Comparison of ENCODE assay signal across 21 cellular contexts in the genomic region with DNA sequence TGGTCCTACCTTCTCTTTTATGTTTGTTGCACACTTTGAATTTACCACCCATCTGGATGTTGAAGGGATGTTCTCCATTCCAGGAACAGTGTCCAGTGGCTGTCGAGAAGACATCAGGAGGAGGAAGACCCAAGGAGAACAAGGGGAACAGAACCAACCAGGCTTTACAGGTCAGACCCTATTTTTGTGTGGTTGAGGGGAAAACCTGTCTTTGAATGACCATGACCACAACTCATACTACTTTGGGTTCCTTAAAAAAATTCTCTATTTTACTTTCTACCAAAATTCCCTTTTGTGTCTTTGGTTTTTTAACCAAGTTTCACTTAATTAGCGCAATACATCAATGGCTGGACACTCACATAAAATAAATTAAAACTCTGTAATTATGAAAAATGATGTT.
DNase-seq lines count a peak whose midpoint lies in the region; ATAC-seq, FAIRE-seq and TF ChIP-seq lines count a peak whose summit lies in the region.
"Had no signal": no experiment of that assay in that cellular context is flagged by ENCODE, and none has a peak within 500 bp of the region (broad histone marks: within the 10 kb centered on the region; RNA-seq: fewer than 3 reads in every experiment).

No MANE protein-coding gene starts in this region.

- H3K9me3 Mint-ChIP-seq in stimulated activated naive B cell treated with anti-CD40 and anti-IgM and Interleukin-4, amounts not matched to agents 10 μg/mL and 1 μg/mL and 100 μg/mL, for 72 hours, result peaks cover 0 to 5% of the 10 kb centered on the region in 2 donors
- H3K9me3 Mint-ChIP-seq in activated CD4-positive, alpha-beta T cell treated with anti-CD3 and anti-CD28 coated beads for 36 hours (ENCODE audit: low read depth), result no peaks in the 10 kb centered on the region
- H3K9me3 Mint-ChIP-seq: CD14-positive monocyte, GM23338, IgD-negative memory B cell had no signal

- H3K4me1 Mint-ChIP-seq in stimulated activated naive B cell treated with anti-CD40 and anti-IgM and Interleukin-4, amounts not matched to agents 10 μg/mL and 1 μg/mL and 100 μg/mL, for 72 hours, result peaks cover 47 to 73% of the 10 kb centered on the region in 2 donors
- peaks cover 6% of the 10 kb centered on the region for H3K4me1 Mint-ChIP-seq in activated CD4-positive, alpha-beta T cell treated with anti-CD3 and anti-CD28 coated beads for 36 hours

- no peak for TF ChIP-seq RAD21 in GM12878 (IDR thresholded peaks at IDR 0.05; ENCODE audit: insufficient read depth, low read depth, low read length)

- H3K4me2 ChIP-seq in GM12878 (ENCODE audit: control insufficient read depth, insufficient read depth), result peak overlapping the region; percentile 47
- H3K4me2 ChIP-seq: BLaER1, GM23338 had no signal

- no peak for TF ChIP-seq CTCF in GM12878 (IDR thresholded peaks at IDR 0.05 in 2 of 3, conservative IDR thresholded peaks at IDR 0.05 in 1 of 3; ENCODE audit: control insufficient read depth in 2 of 3, extremely low read depth in 1 of 3, insufficient read depth in 1 of 3, low read depth in 3 of 3, low read length in 3 of 3)

- no peaks in the 10 kb centered on the region; the same call in 2 of the 3 replicates for H3K9me3 ChIP-seq in GM12878 (replicated peaks; ENCODE audit: control insufficient read depth, insufficient read depth, low read length)
- H3K9me3 ChIP-seq: BLaER1 had no signal

- SMC1A ChIA-PET in GM12878 (lab: Charles Lee; ENCODE audit: uncharacterized antibody, unreplicated experiment), result interaction anchor here (0.8 to 8.2 kb wide), 4 partner anchors 12 to 177 kb away, joined by 3 to 85 read pairs (median 12); no protein-coding TSS in a partner anchor

- RAD21 ChIA-PET in GM12878 (lab: Charles Lee; ENCODE audit: unreplicated experiment), result no interaction called here

- intact Hi-C loops in GM12878 (cut with micrococcal nuclease; ENCODE audit: unreplicated experiment), result loop anchor here (2.0 kb wide), 1 partner anchor 82 kb away; no protein-coding TSS in a partner anchor
- intact Hi-C loops in activated CD4-positive, alpha-beta T cell treated with anti-CD3 and anti-CD28 coated beads for 36 hours (cut with DNase I, micrococcal nuclease), result no loop called here

- no peaks in the 10 kb centered on the region for H4K20me1 ChIP-seq in GM12878 (ENCODE audit: control insufficient read depth, insufficient read depth)
- H4K20me1 ChIP-seq: BLaER1 had no signal

- no peaks in the 10 kb centered on the region for H3K79me2 ChIP-seq in GM12878 (ENCODE audit: control insufficient read depth, insufficient read depth, low read length)

- H3K27me3 ChIP-seq in GM12878 (replicated peaks in 1 of 2; ENCODE audit: control insufficient read depth in 2 of 2, insufficient read depth in 2 of 2, low read length in 1 of 2), result no peaks in the 10 kb centered on the region
- H3K27me3 ChIP-seq: BLaER1 had no signal

- H3K27me3 Mint-ChIP-seq in stimulated activated naive B cell treated with anti-CD40 and anti-IgM and Interleukin-4, amounts not matched to agents 10 μg/mL and 1 μg/mL and 100 μg/mL, for 72 hours, result no peaks in the 10 kb centered on the region
- H3K27me3 Mint-ChIP-seq in activated CD4-positive, alpha-beta T cell treated with anti-CD3 and anti-CD28 coated beads for 36 hours, result no peaks in the 10 kb centered on the region
- H3K27me3 Mint-ChIP-seq: CD4-positive, alpha-beta memory T cell had no signal

- peaks cover 0 to 20% of the 10 kb centered on the region in 2 experiments; a peak in 3 of 4 replicates for H3K36me3 ChIP-seq in GM12878 (ENCODE audit: control insufficient read depth in 2 of 2, insufficient read depth in 2 of 2, low read length in 1 of 2)
- H3K36me3 ChIP-seq: BLaER1 had no signal

- POLR2A ChIA-PET in GM12878 (lab: Charles Lee), result interaction anchor here (1.0 to 2.4 kb wide), 3 partner anchors 18 to 60 kb away, joined by 3 to 9 read pairs (median 8); no protein-coding TSS in a partner anchor
- POLR2A ChIA-PET in activated CD4-positive, alpha-beta T cell treated with anti-CD3 and anti-CD28 coated beads for 36 hours (lab: Charles Lee), result no interaction called here

- H3K36me3 Mint-ChIP-seq in stimulated activated naive B cell treated with anti-CD40 and anti-IgM and Interleukin-4, amounts not matched to agents 10 μg/mL and 1 μg/mL and 100 μg/mL, for 72 hours, result peaks cover 74 to 90% of the 10 kb centered on the region in 2 donors
- peaks cover 10% of the 10 kb centered on the region for H3K36me3 Mint-ChIP-seq in activated CD4-positive, alpha-beta T cell treated with anti-CD3 and anti-CD28 coated beads for 36 hours (ENCODE audit: low read depth)

- no peak overlapping the region for H3K9ac ChIP-seq in GM12878 (ENCODE audit: control insufficient read depth, insufficient read depth, low read length)
- H3K9ac ChIP-seq: BLaER1 had no signal

- peaks cover 42% of the 10 kb centered on the region for H3K4me1 ChIP-seq in GM12878 (ENCODE audit: control insufficient read depth, insufficient read depth, low read length)

- H2AFZ ChIP-seq in GM12878 (ENCODE audit: control insufficient read depth, low read depth, low read length), result no peak overlapping the region
- H2AFZ ChIP-seq: GM23338 had no signal

- CTCF ChIA-PET in GM12878 (lab: Yijun Ruan, JAX), result interaction anchor here (1.3 to 2.2 kb wide), 3 partner anchors 22 to 53 kb away, joined by 3 to 6 read pairs (median 3); no protein-coding TSS in a partner anchor
- CTCF ChIA-PET in activated CD4-positive, alpha-beta T cell treated with anti-CD3 and anti-CD28 coated beads for 36 hours (lab: Charles Lee), result no interaction called here

- no peak for TF ChIP-seq POLR2A in GM12891 (IDR thresholded peaks at IDR 0.05; ENCODE audit: low read depth, low read length)
- TF ChIP-seq POLR2A in GM12878 (IDR thresholded peaks at IDR 0.05; ENCODE audit: low read depth, low read length), result no peak

- peak overlapping the region; percentile 85 for H3K27ac Mint-ChIP-seq in stimulated activated naive B cell treated with anti-CD40 and anti-IgM and Interleukin-4, amounts not matched to agents 10 μg/mL and 1 μg/mL and 100 μg/mL, for 72 hours
- no peak overlapping the region for H3K27ac Mint-ChIP-seq in activated CD4-positive, alpha-beta T cell treated with anti-CD3 and anti-CD28 coated beads for 36 hours
- H3K27ac Mint-ChIP-seq: GM23338, IgD-negative memory B cell had no signal

- TF ChIP-seq EP300 in GM12878 (IDR thresholded peaks at IDR 0.05; ENCODE audit: borderline replicate concordance in 1 of 2, control insufficient read depth in 1 of 2, low read depth in 2 of 2, low read length in 2 of 2), result peak; percentile 65 to 68; a peak in 2 of 4 replicates

- in situ Hi-C loops in GM12878 (cut with MboI), result no loop called here

- H3K4me3 ChIP-seq in GM12878, result no peak overlapping the region
- H3K4me3 ChIP-seq: BLaER1, GM23338 had no signal

- H3K27ac ChIP-seq in GM12878 (ENCODE audit: control insufficient read depth, insufficient read depth), result no peak overlapping the region
- H3K27ac ChIP-seq: BLaER1 had no signal

- no TSS peak for BruUV-seq in GM12878 (replicated peaks; lab: Mats Ljungman, UMichigan)

- DNase-seq in GM12891 (ENCODE audit: insufficient read length, low spot score) (no peak), GM12878 (ENCODE audit: low read depth, low spot score) (peak; percentile 51), ureter (ENCODE audit: low spot score) (no peak)
- DNase-seq in stimulated activated naive B cell treated with anti-CD40 and anti-IgM and Interleukin-4, amounts not matched to agents 10 μg/mL and 1 μg/mL and 100 μg/mL, for 72 hours, result no peak
- DNase-seq in activated CD4-positive, alpha-beta T cell treated with anti-CD3 and anti-CD28 coated beads for 48 hours, result no peak
- DNase-seq in activated CD4-positive, alpha-beta T cell treated with anti-CD3 and anti-CD28 coated beads for 36 hours, result no peak
- DNase-seq: 8988T; CD4-positive, alpha-beta memory T cell; DMS 273 treated with DMSO at 0.1 percent for 48 hours; DMS53; DND-41; EL; HCEC 1CT; KBM-7 had no signal

- H3K4me3 Mint-ChIP-seq in stimulated activated naive B cell treated with anti-CD40 and anti-IgM and Interleukin-4, amounts not matched to agents 10 μg/mL and 1 μg/mL and 100 μg/mL, for 72 hours, result peak overlapping the region; percentile 39 to 46
- H3K4me3 Mint-ChIP-seq in activated CD4-positive, alpha-beta T cell treated with anti-CD3 and anti-CD28 coated beads for 36 hours, result no peak overlapping the region
- H3K4me3 Mint-ChIP-seq: CD14-positive monocyte; CD4-positive, alpha-beta memory T cell; GM23338; IgD-negative memory B cell had no signal

- peak; percentile 61 for FAIRE-seq in GM12891 (lab: Jason Lieb, UNC)
- no peak for FAIRE-seq in GM12878 (lab: Jason Lieb, UNC)
- FAIRE-seq: H54, HepG2 had no signal

- peak; percentile 35 for ATAC-seq in HG02588 (IDR thresholded peaks at IDR 0.05; ENCODE audit: unreplicated experiment)
- ATAC-seq in GM12878, result peak; percentile 67
- ATAC-seq in stimulated activated naive B cell treated with anti-CD40 and anti-IgM and Interleukin-4, amounts not matched to agents 10 μg/mL and 1 μg/mL and 100 μg/mL, for 72 hours (replicated peaks), result peak; percentile 76 to 79
- no peak for ATAC-seq in activated CD4-positive, alpha-beta T cell treated with anti-CD3 and anti-CD28 coated beads for 36 hours
- ATAC-seq: HepG2 had no signal

- WGBS in GM12878 (ENCODE audit: insufficient coverage, insufficient replicate concordance, low lambda C conversion rate, missing lambda C conversion rate), result 32% methylated on average over 2 of the region's 2 CpGs

TF ChIP-seq in GM12891, 5 proteins besides CTCF, POLR2A, EP300 and RAD21:
- TF ChIP-seq SPI1 (IDR thresholded peaks at IDR 0.05; ENCODE audit: low read depth, low read length), result peak; percentile 71
- no peak for TF ChIP-seq PAX5 (IDR thresholded peaks at IDR 0.05; ENCODE audit: insufficient read depth, low read length, severe bottlenecking)
TF ChIP-seq in GM12891: peak in this region for 1.

TF ChIP-seq in GM12878, 131 proteins besides CTCF, POLR2A, EP300 and RAD21 (continues in another document):
- peak; percentile 35 for TF ChIP-seq SP1 (IDR thresholded peaks at IDR 0.05; ENCODE audit: low read depth, low read length)
- no peak for TF ChIP-seq RELA (IDR thresholded peaks at IDR 0.05; ENCODE audit: borderline replicate concordance, partially characterized antibody)
- peak; percentile 78 for TF ChIP-seq EED (IDR thresholded peaks at IDR 0.05; ENCODE audit: low read depth)
- TF ChIP-seq SPI1 (IDR thresholded peaks at IDR 0.05; ENCODE audit: borderline replicate concordance, insufficient read depth, low read depth, low read length), result peak; percentile 69
- no peak for TF ChIP-seq MYB (IDR thresholded peaks at IDR 0.05; ENCODE audit: borderline replicate concordance, low read depth, low read length)
- no peak for TF ChIP-seq BACH1 (IDR thresholded peaks at IDR 0.05; ENCODE audit: borderline replicate concordance)
- TF ChIP-seq CREB1 (IDR thresholded peaks at IDR 0.05; ENCODE audit: low read depth), result peak; percentile 26; the same call in 1 of the 2 replicates
- TF ChIP-seq TBL1XR1 (IDR thresholded peaks at IDR 0.05; ENCODE audit: low read depth, low read length), result peak; percentile 32; the same call in 1 of the 2 replicates
- TF ChIP-seq IKZF1 (conservative IDR thresholded peaks at IDR 0.05), result peak; percentile 77
- no peak for TF ChIP-seq SUPT20H (IDR thresholded peaks at IDR 0.05; ENCODE audit: borderline replicate concordance, control insufficient read depth, low read depth, low read length)
- peak; percentile 55 for TF ChIP-seq MEF2B (IDR thresholded peaks at IDR 0.05; ENCODE audit: partially characterized antibody, poor library complexity, severe bottlenecking)
